In genomic region chr2:241314181-241314932, GRCh38 we compare ENCODE assay signal across 8 cellular contexts. TPM values are rescaled to one million over a fixed set of nuclear protein-coding genes. Genes with fewer than 3 reads are reported as not detected.
DNase-seq lines count a peak whose midpoint lies in the region; ATAC-seq and TF ChIP-seq lines count a peak whose summit lies in the region.

No MANE protein-coding gene starts in this region.

- ATAC-seq in activated B cell treated with CpG ODN at 0.5 μM for 24 hours (ENCODE audit: low read depth) (no peak), GM21423 (IDR thresholded peaks at IDR 0.05; ENCODE audit: unreplicated experiment) (no peak)

- DNase-seq in CD1c-positive myeloid dendritic cell (ENCODE audit: extremely low spot score) = peak; percentile 84
- peak; percentile 40 for DNase-seq in HS-5 (ENCODE audit: low read depth)
- no peak for DNase-seq in activated B cell treated with CpG ODN at 0.5 μM for 24 hours
- peak; percentile 23 for DNase-seq in glomerular endothelial cell (ENCODE audit: extremely low read depth, low read depth, low spot score)
- no peak for DNase-seq in GOT3 (lab: John Stamatoyannopoulos, UW)
- no peak for DNase-seq in NCI-H2107 (lab: John Stamatoyannopoulos, UW)

- H3K9ac ChIP-seq in skeletal muscle satellite cell (ENCODE audit: low read depth, low read length) = peak overlapping the region; percentile 99

- peaks cover 59% of the 10 kb centered on the region for H3K4me1 ChIP-seq in skeletal muscle satellite cell (ENCODE audit: control insufficient read depth, insufficient read depth, low read length)

- peak overlapping the region; percentile 95 for H3K4me3 ChIP-seq in skeletal muscle satellite cell (ENCODE audit: low read length)

- peaks cover 78% of the 10 kb centered on the region for H3K4me1 Mint-ChIP-seq in activated B cell treated with CpG ODN at 0.5 μM for 24 hours

- peaks cover 6% of the 10 kb centered on the region for H3K36me3 ChIP-seq in skeletal muscle satellite cell (ENCODE audit: insufficient read depth, low read length)

- peaks cover 28% of the 10 kb centered on the region for H3K36me3 Mint-ChIP-seq in activated B cell treated with CpG ODN at 0.5 μM for 24 hours (ENCODE audit: low read depth)

- intact Hi-C loops in activated B cell treated with CpG ODN at 0.5 μM for 24 hours (cut with micrococcal nuclease) = loop anchor here (2.0 to 10.0 kb wide), 3 partner anchors 164 to 1910 kb away; partner anchors contain the start of genes DUSP28, HDAC4 and PPP1R7

- H3K27ac Mint-ChIP-seq in activated B cell treated with CpG ODN at 0.5 μM for 24 hours = peak overlapping the region; percentile 100

- no peaks in the 10 kb centered on the region for H3K9me3 Mint-ChIP-seq in activated B cell treated with CpG ODN at 0.5 μM for 24 hours

- no peaks in the 10 kb centered on the region for H3K27me3 ChIP-seq in skeletal muscle satellite cell (ENCODE audit: control insufficient read depth, insufficient read depth, low read length)

- CTCF ChIA-PET in activated B cell treated with CpG ODN at 0.5 μM for 24 hours (lab: Charles Lee) = interaction anchor here (0.8 to 1.4 kb wide), 3 partner anchors 44 to 79 kb away, joined by 3 to 5 read pairs (median 3); no protein-coding TSS in a partner anchor

- no peaks in the 10 kb centered on the region for H3K9me3 ChIP-seq in skeletal muscle satellite cell (replicated peaks; ENCODE audit: low read length)

- H3K4me3 Mint-ChIP-seq in activated B cell treated with CpG ODN at 0.5 μM for 24 hours = peak overlapping the region; percentile 98

- POLR2A ChIA-PET in activated B cell treated with CpG ODN at 0.5 μM for 24 hours (lab: Charles Lee) = interaction anchor here (0.6 to 4.1 kb wide), 29 partner anchors 9 to 749 kb away, joined by 3 to 50 read pairs (median 6); partner anchors contain the start of genes ATG4B, CAPN10, D2HGDH and FARP2

- H3K27me3 Mint-ChIP-seq in activated B cell treated with CpG ODN at 0.5 μM for 24 hours = no peaks in the 10 kb centered on the region

- no peak for TF ChIP-seq CTCF in activated B cell treated with CpG ODN at 0.5 μM for 24 hours (IDR thresholded peaks at IDR 0.05)

- peak overlapping the region; percentile 92 for H3K4me2 ChIP-seq in skeletal muscle satellite cell (ENCODE audit: low read length)

RNA-seq across cellular contexts. Expression of gene HDLBP, which starts 1.1 kb away (rescaled TPM):
- total RNA-seq in activated B cell treated with CpG ODN at 0.5 μM for 24 hours = 158 and 168 TPM in 2 replicates
- 627 and 640 TPM in 2 replicates for total RNA-seq in glomerular endothelial cell
- total RNA-seq in skeletal muscle satellite cell (2012; rRNA removed) = 755 and 778 TPM in 2 replicates

RNA-seq across cellular contexts. Expression of gene SEPTIN2, which starts 1.4 kb away (rescaled TPM):
- total RNA-seq in activated B cell treated with CpG ODN at 0.5 μM for 24 hours = 238 and 251 TPM in 2 replicates
- 433 and 458 TPM in 2 replicates for total RNA-seq in glomerular endothelial cell
- 332 and 344 TPM in 2 replicates for total RNA-seq in skeletal muscle satellite cell (2012; rRNA removed)

RNA-seq across cellular contexts. Expression of gene FARP2, which starts 41.7 kb away (rescaled TPM):
- total RNA-seq in activated B cell treated with CpG ODN at 0.5 μM for 24 hours = 74.7 and 91.2 TPM in 2 replicates
- total RNA-seq in glomerular endothelial cell = 27.0 and 28.5 TPM in 2 replicates
- 35.4 and 40.6 TPM in 2 replicates for total RNA-seq in skeletal muscle satellite cell (2012; rRNA removed)

Comparison
In these comparisons a context has a peak if more than half of its experiments do, and no peak if none do; other contexts are left out.
1. DNase-seq: peak in CD1c-positive myeloid dendritic cell (single experiment), HS-5 (single experiment) and glomerular endothelial cell (single experiment); none in activated B cell treated with CpG ODN at 0.5 μM for 24 hours (single experiment), GOT3 (single experiment) and NCI-H2107 (single experiment).